15 cellular contexts compared by ENCODE assay signal in genomic region chr15:91966181-91966552, GRCh38.
A peak's percentile ranks its signal among the peaks of the same experiment; 100 is the strongest.
DNase-seq lines count a peak whose midpoint lies in the region; TF ChIP-seq lines count a peak whose summit lies in the region.
"Had no signal": no experiment of that assay in that cellular context is flagged by ENCODE, and none has a peak within 500 bp of the region (broad histone marks: within the 10 kb centered on the region; RNA-seq: fewer than 3 reads in every experiment).

No MANE protein-coding gene starts in this region.

- H3K4me3 ChIP-seq in esophagus squamous epithelium = no peak overlapping the region
- H3K4me3 ChIP-seq: SK-N-MC, smooth muscle cell, transverse colon had no signal

- no peaks in the 10 kb centered on the region for H3K9me3 ChIP-seq in esophagus squamous epithelium
- H3K9me3 ChIP-seq: transverse colon had no signal

- no peak for TF ChIP-seq POLR2A in esophagus squamous epithelium (IDR thresholded peaks at IDR 0.05)

- H3K27me3 ChIP-seq in esophagus squamous epithelium = no peaks in the 10 kb centered on the region
- H3K27me3 ChIP-seq: transverse colon had no signal

- peak; percentile 53 for DNase-seq in Ammon's horn (ENCODE audit: low spot score)
- no peak for DNase-seq in RWPE1 (ENCODE audit: low spot score)
- DNase-seq in esophagus squamous epithelium (lab: John Stamatoyannopoulos, UW) = no peak
- DNase-seq in pons (ENCODE audit: low spot score) = peak; percentile 56
- no peak for DNase-seq in activated CD4-positive, alpha-beta T cell treated with anti-CD3 and anti-CD28 coated beads for 1 hour
- no peak for DNase-seq in GM10248 (ENCODE audit: extremely low spot score)
- no peak for DNase-seq in SHP77 (lab: John Stamatoyannopoulos, UW)
- DNase-seq in OCI-M1 (lab: John Stamatoyannopoulos, UW) = no peak
- DNase-seq: activated CD4-positive, alpha-beta T cell treated with anti-CD3 and anti-CD28 coated beads, Interleukin-2, amount 50 U/mL, for 1 hour; activated T-cell treated with anti-CD3 and anti-CD28 coated beads for 4 hours; CD4-positive, alpha-beta T cell; NCI-H1105; transverse colon had no signal

- peaks cover 10 to 93% (median 40%) of the 10 kb centered on the region in 3 donors for H3K4me1 ChIP-seq in esophagus squamous epithelium
- H3K4me1 ChIP-seq: transverse colon had no signal

- 48 to 52% methylated on average over 7 of the region's 7 CpGs for WGBS in esophagus squamous epithelium, 2 donors

- no peak for TF ChIP-seq CTCF in RWPE1 (conservative IDR thresholded peaks at IDR 0.05; ENCODE audit: low read depth)
- TF ChIP-seq CTCF in esophagus squamous epithelium (IDR thresholded peaks at IDR 0.05) = no peak
- TF ChIP-seq CTCF in GM10248 (IDR thresholded peaks at IDR 0.05; ENCODE audit: control extremely low read depth, extremely low read depth, low read depth, missing control alignments) = no peak

- H3K27ac ChIP-seq in RWPE1 (peak overlapping the region; percentile 98), esophagus squamous epithelium (peak overlapping the region; percentile 33 to 73 (median 52))
- H3K27ac ChIP-seq: SK-N-MC, transverse colon had no signal

- H3K36me3 ChIP-seq in esophagus squamous epithelium = no peaks in the 10 kb centered on the region
- H3K36me3 ChIP-seq: transverse colon had no signal

- CTCF ChIA-PET in RWPE1 (lab: Yijun Ruan, JAX) (interaction anchor here (1.0 kb wide), 1 partner anchor 113 kb away, joined by 4 read pairs; no protein-coding TSS in a partner anchor), GM10248 (lab: Yijun Ruan, JAX) (interaction anchor here (0.9 kb wide), 1 partner anchor 71 kb away, joined by 3 read pairs; no protein-coding TSS in a partner anchor)

- intact Hi-C loops in esophagus squamous epithelium (cut with DNase I) = loop anchor here (10.0 kb wide), 1 partner anchor 109 kb away; no protein-coding TSS in a partner anchor

- POLR2A ChIA-PET in RWPE1 (lab: Yijun Ruan, JAX; ENCODE audit: low non-redundant PET) (no interaction called here), GM10248 (lab: Yijun Ruan, JAX) (no interaction called here)

Comparison
In these comparisons a context has a peak if more than half of its experiments do, and no peak if none do; other contexts are left out.
1. DNase-seq: peak in Ammon's horn (single experiment) and pons (single experiment); none in RWPE1 (single experiment), esophagus squamous epithelium (single experiment), activated CD4-positive, alpha-beta T cell treated with anti-CD3 and anti-CD28 coated beads for 1 hour (single experiment), GM10248 (single experiment), SHP77 (0 of 2) and OCI-M1 (single experiment).